ENCODE assay signal across 27 cellular contexts in the genomic region with DNA sequence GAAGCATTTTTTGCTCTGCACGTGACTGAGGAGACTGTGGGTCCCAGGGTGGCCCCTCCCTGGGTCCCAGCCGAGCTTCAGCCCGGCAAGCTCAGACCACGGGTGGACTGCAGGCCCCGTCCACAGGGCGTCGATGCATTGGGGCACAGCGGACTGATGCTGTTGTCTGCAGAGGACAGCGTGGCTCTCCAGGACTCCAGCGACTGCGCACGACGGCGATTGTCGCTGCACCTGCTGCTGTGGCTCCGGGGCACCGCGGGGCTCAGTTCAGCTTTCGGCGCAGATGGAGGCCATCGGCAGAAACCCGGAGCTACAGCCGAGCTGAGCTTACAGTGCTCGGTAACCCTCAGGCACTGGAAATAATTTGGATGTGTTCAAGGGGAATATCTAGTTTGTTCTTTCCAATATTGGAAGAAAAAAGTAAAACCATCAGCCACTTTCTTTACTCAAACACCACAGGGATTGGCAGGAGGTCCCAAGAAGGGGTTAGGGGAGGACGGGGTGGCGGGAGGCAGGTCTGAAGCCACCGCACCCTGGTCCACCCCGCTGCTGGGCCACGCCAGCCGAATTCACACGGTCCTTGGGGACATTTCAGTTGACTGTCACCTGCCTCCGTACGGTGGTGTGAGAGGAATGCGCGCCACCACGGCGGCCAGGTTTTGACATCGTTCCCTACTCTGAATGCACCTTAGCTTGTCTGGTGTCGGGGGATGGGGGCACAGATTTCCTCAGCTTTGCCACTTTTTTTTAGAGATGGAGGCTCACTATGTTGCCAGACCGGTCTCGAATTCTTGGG.
"Had no signal": no experiment of that assay in that cellular context is flagged by ENCODE, and none has a peak within 500 bp of the region (broad histone marks: within the 10 kb centered on the region; RNA-seq: fewer than 3 reads in every experiment).

No MANE protein-coding gene starts in this region.

- H3K9me3 ChIP-seq: lower lobe of right lung, ovary, prostate gland, testis, thyroid gland, transverse colon, vagina had no signal

- H3K27me3 ChIP-seq: left lung, ovary, stomach, testis, thyroid gland, transverse colon, upper lobe of left lung, vagina had no signal

- H3K27ac ChIP-seq: left lung, lower lobe of right lung, ovary, prostate gland, skin epidermis, stomach, testis, thyroid gland, transverse colon, upper lobe of left lung, vagina had no signal

- H3K4me3 ChIP-seq: left lung, lower lobe of right lung, ovary, prostate gland, skin epidermis, stomach, testis, thyroid gland, transverse colon, upper lobe of left lung, vagina had no signal

- DNase-seq: hippocampal formation; kidney glomerular epithelial cell; left cardiac atrium; left lung; lower lobe of right lung; mammary epithelial cell; mesenchymal stem cell; naive thymus-derived CD8-positive, alpha-beta T cell; ovary; retina; right cardiac atrium; stimulated activated CD4-positive, alpha-beta T cell treated with anti-CD3 and anti-CD28 coated beads, Interleukin-12 subunit alpha, Interleukin-12 subunit beta, amount 100 ng/mL, for 4 hours; stimulated activated CD4-positive, alpha-beta T cell treated with anti-CD3 and anti-CD28 coated beads, Interleukin-15, amount 100 ng/mL, for 24 hours; stimulated activated CD4-positive, alpha-beta T cell treated with anti-CD3 and anti-CD28 coated beads, Interleukin-2, amount 100 ng/mL, for 24 hours; stimulated activated CD4-positive, alpha-beta T cell treated with anti-CD3 and anti-CD28 coated beads, Interleukin-4, amount 100 ng/mL, for 1 hour; stimulated activated naive B cell treated with anti-CD40 and anti-IgM and Interleukin-4, amounts not matched to agents 10 μg/mL and 1 μg/mL and 100 μg/mL, for 72 hours; stimulated activated naive CD8-positive, alpha-beta T cell treated with anti-CD3 and anti-CD28 coated beads, Interleukin-15, Interleukin-2, amounts not matched to agents 100 U/mL and 50 U/mL, for 24 hours; stomach; testis; thyroid gland; transverse colon had no signal

- ATAC-seq: left cardiac atrium; left lung; lower lobe of right lung; naive thymus-derived CD8-positive, alpha-beta T cell; sciatic nerve; stimulated activated naive B cell treated with anti-CD40 and anti-IgM and Interleukin-4, amounts not matched to agents 10 μg/mL and 1 μg/mL and 100 μg/mL, for 72 hours; stimulated activated naive CD8-positive, alpha-beta T cell treated with anti-CD3 and anti-CD28 coated beads, Interleukin-15, Interleukin-2, amounts not matched to agents 100 U/mL and 50 U/mL, for 24 hours had no signal

- FAIRE-seq: keratinocyte had no signal

- H3K36me3 ChIP-seq: ovary, prostate gland, transverse colon, vagina had no signal

- H3K4me1 ChIP-seq: lower lobe of right lung, prostate gland, stomach, testis, thyroid gland, transverse colon, upper lobe of left lung, vagina had no signal
